ENCODE assay signal across 8 cellular contexts in genomic region chr1:34460193-34460592, GRCh38.
DNase-seq lines count a peak whose midpoint lies in the region; ATAC-seq and TF ChIP-seq lines count a peak whose summit lies in the region.

No MANE protein-coding gene starts in this region.

- WGBS in right cardiac atrium = 52% methylated on average over 6 of the region's 6 CpGs

- intact Hi-C loops in right cardiac atrium (cut with DNase I) = no loop called here

- no peaks in the 10 kb centered on the region for H3K4me1 ChIP-seq in right cardiac atrium (ENCODE audit: control insufficient read depth, insufficient read depth, low read length)

- ATAC-seq in right cardiac atrium (no peak), HG02588 (IDR thresholded peaks at IDR 0.05; ENCODE audit: unreplicated experiment) (no peak)

- H3K27me3 ChIP-seq in right cardiac atrium (ENCODE audit: control insufficient read depth, insufficient read depth) = no peaks in the 10 kb centered on the region

- DNase-seq in AG08396 (ENCODE audit: low spot score) (peak; percentile 9), NCI-H510A treated with DMSO at 0.1 percent for 48 hours (lab: John Stamatoyannopoulos, UW) (peak; percentile 93), activated T-cell treated with anti-CD3 and anti-CD28 coated beads for 1 hour (ENCODE audit: low read depth) (peak; percentile 6), right cardiac atrium (peak in 2 of 3 donors; percentile 16 to 63), occipital lobe (lab: John Stamatoyannopoulos, UW) (no peak)
- DNase-seq in stimulated activated CD4-positive, alpha-beta T cell treated with anti-CD3 and anti-CD28 coated beads, TNF-alpha, amount 100 ng/mL, for 1 hour (ENCODE audit: low read depth in 3 of 3, low spot score in 1 of 3) = peak in 2 of 3 donors; percentile 3 to 13

- H3K4me3 ChIP-seq in right cardiac atrium (ENCODE audit: low read length) = no peak overlapping the region

- no peak overlapping the region for H3K27ac ChIP-seq in right cardiac atrium (ENCODE audit: low read length)

- H3K9me3 ChIP-seq in right cardiac atrium (ENCODE audit: control insufficient read depth, low read length) = no peaks in the 10 kb centered on the region

- peak; percentile 92 for TF ChIP-seq CTCF in GM12872 (IDR thresholded peaks at IDR 0.05; ENCODE audit: insufficient read depth, low read depth, low read length)
